In the genomic region with DNA sequence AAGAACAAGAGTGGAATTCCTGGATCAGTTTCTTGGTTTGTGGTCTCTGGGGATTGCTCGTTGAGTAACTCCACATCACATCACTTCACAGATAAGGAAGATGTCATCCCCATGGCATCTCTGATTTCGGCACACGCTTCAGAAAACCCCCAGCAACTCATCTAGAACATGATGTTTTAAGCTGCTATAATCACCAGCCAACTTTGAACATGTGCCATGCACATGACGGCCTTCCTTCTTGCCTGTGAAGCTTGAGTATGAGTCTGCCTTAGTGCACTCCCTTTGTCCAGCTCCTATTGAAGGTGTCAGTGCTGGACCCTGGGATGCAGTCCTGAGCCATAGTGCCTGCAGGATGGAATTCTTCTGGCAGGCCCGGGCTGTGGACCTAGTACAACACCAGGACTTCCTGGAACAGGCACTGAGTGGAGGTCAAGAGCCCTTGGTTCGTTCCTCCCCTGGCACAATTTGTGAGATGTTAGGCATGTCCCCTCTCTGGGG, we compare ENCODE assay signal across 12 cellular contexts.
DNase-seq lines count a peak whose midpoint lies in the region; ATAC-seq and TF ChIP-seq lines count a peak whose summit lies in the region.
"Had no signal": no experiment of that assay in that cellular context is flagged by ENCODE, and none has a peak within 500 bp of the region (broad histone marks: within the 10 kb centered on the region; RNA-seq: fewer than 3 reads in every experiment).

No MANE protein-coding gene starts in this region.

- H3K4me1 ChIP-seq in mesenchymal stem cell (ENCODE audit: control insufficient read depth, insufficient read depth, low read depth, low read length) = no peaks in the 10 kb centered on the region

- H2AFZ ChIP-seq in mesenchymal stem cell (ENCODE audit: low read depth, low read length) = no peak overlapping the region

- no peak overlapping the region for H3K23ac ChIP-seq in mesenchymal stem cell (ENCODE audit: low read length in 2 of 2)

- H4K8ac ChIP-seq in mesenchymal stem cell (ENCODE audit: low read length) = no peak overlapping the region

- H3K27me3 ChIP-seq in BJ (ENCODE audit: control insufficient read depth, insufficient read depth, low read length) (no peaks in the 10 kb centered on the region), mesenchymal stem cell (ENCODE audit: control insufficient read depth in 1 of 2, insufficient read depth in 1 of 2, low read length in 2 of 2) (no peaks in the 10 kb centered on the region)

- peak overlapping the region; percentile 4 for H2AK5ac ChIP-seq in mesenchymal stem cell (ENCODE audit: low read length, severe bottlenecking)

- no peak overlapping the region for H2BK5ac ChIP-seq in mesenchymal stem cell (ENCODE audit: low read depth, low read length, poor library complexity, severe bottlenecking)

- no peak overlapping the region for H4K91ac ChIP-seq in mesenchymal stem cell (ENCODE audit: low read length)

- ATAC-seq in GM21786 (IDR thresholded peaks at IDR 0.05; ENCODE audit: unreplicated experiment) (no peak), GM21367 (IDR thresholded peaks at IDR 0.05; ENCODE audit: unreplicated experiment) (no peak)

- POLR2A ChIA-PET in BJ (lab: Charles Lee) = interaction anchor here (0.7 kb wide), 1 partner anchor 46 kb away, joined by 3 read pairs; no protein-coding TSS in a partner anchor

- no peak overlapping the region for H2BK120ac ChIP-seq in mesenchymal stem cell (ENCODE audit: low read depth, low read length)

- no peak overlapping the region for H2BK15ac ChIP-seq in mesenchymal stem cell (ENCODE audit: low read depth, poor library complexity, severe bottlenecking)

- no peak overlapping the region for H3K4me2 ChIP-seq in mesenchymal stem cell (ENCODE audit: low read length, poor library complexity, severe bottlenecking)

- H3K9ac ChIP-seq in mesenchymal stem cell (ENCODE audit: low read length) = no peak overlapping the region

- H3K14ac ChIP-seq in mesenchymal stem cell (ENCODE audit: low read length in 2 of 2) = no peak overlapping the region

- CTCF ChIA-PET in BJ (lab: Yijun Ruan, JAX) = interaction anchor here (0.9 to 1.4 kb wide), 2 partner anchors 25 to 233 kb away, joined by 3 to 5 read pairs; no protein-coding TSS in a partner anchor

- WGBS in mesenchymal stem cell = 45% methylated on average over 6 of the region's 6 CpGs

- H3K27ac ChIP-seq in mesenchymal stem cell (ENCODE audit: low read length, poor library complexity, severe bottlenecking) = no peak overlapping the region
- H3K27ac ChIP-seq: left ventricle myocardium inferior, thoracic aorta had no signal

- H3K4ac ChIP-seq in mesenchymal stem cell (ENCODE audit: low read depth in 1 of 2, low read length in 2 of 2) = no peak overlapping the region

- H3K79me1 ChIP-seq in mesenchymal stem cell (replicated peaks; ENCODE audit: low read length, poor library complexity, severe bottlenecking) = no peaks in the 10 kb centered on the region

- H3K18ac ChIP-seq in mesenchymal stem cell (ENCODE audit: low read depth in 1 of 2, low read length in 2 of 2) = peak overlapping the region in 1 of 2 experiments; percentile 59

- TF ChIP-seq CTCF in BJ (IDR thresholded peaks at IDR 0.05; ENCODE audit: insufficient read depth, low read depth, low read length) = peak; percentile 18; the same call in 1 of the 2 replicates

- H3K4me3 ChIP-seq in BJ (ENCODE audit: low read depth, low read length) = no peak overlapping the region
- H3K4me3 ChIP-seq in mesenchymal stem cell (ENCODE audit: insufficient read depth in 1 of 2, low read depth in 1 of 2, low read length in 2 of 2) = no peak overlapping the region
- H3K4me3 ChIP-seq: left ventricle myocardium inferior, thoracic aorta had no signal

- no peak overlapping the region for H2BK12ac ChIP-seq in mesenchymal stem cell (ENCODE audit: low read length in 2 of 2)

- peak; percentile 92 for DNase-seq in BJ (ENCODE audit: low read depth)
- DNase-seq in HS-27A (ENCODE audit: low read depth) = peak; percentile 70
- DNase-seq in astrocyte of the hippocampus (ENCODE audit: low read depth, low spot score) = peak; percentile 48
- DNase-seq in mesenchymal stem cell = peak; percentile 86
- DNase-seq in DMS53 treated with DMSO at 0.1 percent for 48 hours (lab: John Stamatoyannopoulos, UW; ENCODE audit: unreplicated experiment) = no peak
- no peak for DNase-seq in activated CD4-positive, alpha-beta T cell treated with anti-CD3 and anti-CD28 coated beads, Interleukin-2, amount 50 U/mL, for 1 hour
- DNase-seq: left ventricle myocardium inferior, NCI-H187, T-helper 9 cell had no signal

- H3K36me3 ChIP-seq in BJ (ENCODE audit: control insufficient read depth, insufficient read depth, low read length) (no peaks in the 10 kb centered on the region), mesenchymal stem cell (ENCODE audit: control insufficient read depth in 1 of 2, insufficient read depth in 2 of 2, low read depth in 1 of 2, low read length in 2 of 2) (peaks cover 0 to 3% of the 10 kb centered on the region in 2 experiments)
- H3K36me3 ChIP-seq: left ventricle myocardium inferior, thoracic aorta had no signal

- no peaks in the 10 kb centered on the region for H3K9me3 ChIP-seq in mesenchymal stem cell (ENCODE audit: control insufficient read depth, low read length)
- H3K9me3 ChIP-seq: left ventricle myocardium inferior, thoracic aorta had no signal

Comparison
In these comparisons a context has a peak if more than half of its experiments do, and no peak if none do; other contexts are left out.
1. DNase-seq: peak in BJ (single experiment), HS-27A (single experiment), astrocyte of the hippocampus (single experiment) and mesenchymal stem cell (single experiment); none in DMS53 treated with DMSO at 0.1 percent for 48 hours (single experiment) and activated CD4-positive, alpha-beta T cell treated with anti-CD3 and anti-CD28 coated beads, Interleukin-2, amount 50 U/mL, for 1 hour (single experiment).